In the genomic region with DNA sequence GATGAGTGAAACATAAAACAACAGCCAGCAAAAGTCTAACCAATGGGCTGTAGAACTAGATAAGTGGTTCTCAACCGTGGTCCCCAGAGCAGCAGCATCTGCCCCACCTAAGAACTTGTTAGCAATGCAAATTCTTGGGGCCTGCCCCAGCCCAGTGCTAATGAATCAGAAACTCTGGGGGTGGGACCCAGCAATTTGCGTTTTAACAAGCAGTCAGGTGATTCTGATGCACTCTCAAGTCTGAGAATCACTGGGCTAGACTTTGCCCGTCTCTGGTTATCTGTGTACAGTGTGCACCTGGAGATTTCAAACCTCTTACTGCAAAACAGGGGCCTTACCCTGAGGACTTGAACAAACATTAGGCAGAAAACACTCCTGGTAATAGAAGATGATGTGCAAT, we compare ENCODE assay signal across 8 cellular contexts.
DNase-seq lines count a peak whose midpoint lies in the region; ATAC-seq and TF ChIP-seq lines count a peak whose summit lies in the region.

No MANE protein-coding gene starts in this region.

- no TSS peak for BruUV-seq in mammary epithelial cell (replicated peaks; lab: Mats Ljungman, UMichigan)

- peaks cover 13% of the 10 kb centered on the region for H3K36me3 Mint-ChIP-seq in type B pancreatic cell

- no peak overlapping the region for H3K4me3 ChIP-seq in mammary epithelial cell (replicated peaks in 1 of 3; ENCODE audit: insufficient read depth in 1 of 3, low read depth in 2 of 3, low read length in 3 of 3)

- no peak overlapping the region for H3K27ac ChIP-seq in mammary epithelial cell (ENCODE audit: insufficient read depth, low read depth, low read length)

- in situ Hi-C loops in mammary epithelial cell (cut with MboI; ENCODE audit: low sequenced_read_pairs in 2 of 2), result no loop called here

- no peaks in the 10 kb centered on the region for H4K20me1 ChIP-seq in mammary epithelial cell (ENCODE audit: insufficient read depth, low read length)

- peaks cover 13% of the 10 kb centered on the region for H3K79me2 ChIP-seq in mammary epithelial cell (ENCODE audit: insufficient read depth, low read length)

- TF ChIP-seq CTCF in mammary epithelial cell (conservative IDR thresholded peaks at IDR 0.05 in 1 of 2, IDR thresholded peaks at IDR 0.05 in 1 of 2; ENCODE audit: extremely low read depth in 1 of 2, insufficient read depth in 1 of 2, low read depth in 1 of 2, low read length in 2 of 2) (no peak), type B pancreatic cell (conservative IDR thresholded peaks at IDR 0.05) (no peak)

- DNase-seq in NCI-H82 (lab: John Stamatoyannopoulos, UW) (peak; percentile 55), NCI-H82 treated with DMSO at 0.1 percent for 48 hours (lab: John Stamatoyannopoulos, UW; ENCODE audit: unreplicated experiment) (no peak), mammary epithelial cell (peak; percentile 36), type B pancreatic cell (ENCODE audit: extremely low spot score, unreplicated experiment) (no peak), globus pallidus (ENCODE audit: low spot score) (no peak), activated gamma-delta T cell (lab: John Stamatoyannopoulos, UW) (no peak)
- DNase-seq in NK-92 treated with Interleukin-12 subunit alpha and Interleukin-12 subunit beta, amount 100 ng/mL, for 24 hours (lab: John Stamatoyannopoulos, UW), result no peak

- CTCF ChIA-PET in mammary epithelial cell (lab: Charles Lee; ENCODE audit: low non-redundant PET), result no interaction called here

- H3K27ac Mint-ChIP-seq in type B pancreatic cell, result peak overlapping the region; percentile 91

- 64% methylated on average over 3 of the region's 3 CpGs for WGBS in mammary epithelial cell (ENCODE audit: low coverage, missing lambda C conversion rate)

- ATAC-seq in HG03565 (IDR thresholded peaks at IDR 0.05; ENCODE audit: unreplicated experiment), result peak; percentile 76

- no peaks in the 10 kb centered on the region for H3K9me3 ChIP-seq in mammary epithelial cell (replicated peaks; ENCODE audit: insufficient read depth, low read length)

- peaks cover 77% of the 10 kb centered on the region for H3K4me1 Mint-ChIP-seq in type B pancreatic cell (ENCODE audit: unreplicated experiment)

- H3K4me2 ChIP-seq in mammary epithelial cell (ENCODE audit: insufficient read depth, low read depth, low read length), result no peak overlapping the region

- no peaks in the 10 kb centered on the region for H3K27me3 ChIP-seq in mammary epithelial cell (ENCODE audit: insufficient read depth, low read length)

- no peak overlapping the region for H2AFZ ChIP-seq in mammary epithelial cell (ENCODE audit: low read depth, low read length)

- H3K27me3 Mint-ChIP-seq in type B pancreatic cell, result no peaks in the 10 kb centered on the region

- peaks cover 17% of the 10 kb centered on the region for H3K4me1 ChIP-seq in mammary epithelial cell (ENCODE audit: insufficient read depth, low read length)

- no peak overlapping the region for H3K9ac ChIP-seq in mammary epithelial cell (ENCODE audit: insufficient read depth, low read length)

- no peaks in the 10 kb centered on the region for H3K9me3 Mint-ChIP-seq in type B pancreatic cell

- H3K36me3 ChIP-seq in mammary epithelial cell (ENCODE audit: insufficient read depth, low read length), result no peaks in the 10 kb centered on the region

- H3K4me3 Mint-ChIP-seq in type B pancreatic cell, result peak overlapping the region; percentile 34

- intact Hi-C loops in mammary epithelial cell (cut with micrococcal nuclease), result loop anchor here (1.0 kb wide), 1 partner anchor 11 kb away; no protein-coding TSS in a partner anchor

- dilution Hi-C loops in mammary epithelial cell (cut with HindIII; ENCODE audit: low sequenced_read_pairs), result no loop called here

Comparison
In these comparisons a context has a peak if more than half of its experiments do, and no peak if none do; other contexts are left out.
1. DNase-seq: peak in NCI-H82 (single experiment) and mammary epithelial cell (single experiment); none in NCI-H82 treated with DMSO at 0.1 percent for 48 hours (single experiment), type B pancreatic cell (single experiment), globus pallidus (single experiment), activated gamma-delta T cell (single experiment) and NK-92 treated with Interleukin-12 subunit alpha and Interleukin-12 subunit beta, amount 100 ng/mL, for 24 hours (single experiment).